ENCODE assay signal across 13 cellular contexts in the genomic region with DNA sequence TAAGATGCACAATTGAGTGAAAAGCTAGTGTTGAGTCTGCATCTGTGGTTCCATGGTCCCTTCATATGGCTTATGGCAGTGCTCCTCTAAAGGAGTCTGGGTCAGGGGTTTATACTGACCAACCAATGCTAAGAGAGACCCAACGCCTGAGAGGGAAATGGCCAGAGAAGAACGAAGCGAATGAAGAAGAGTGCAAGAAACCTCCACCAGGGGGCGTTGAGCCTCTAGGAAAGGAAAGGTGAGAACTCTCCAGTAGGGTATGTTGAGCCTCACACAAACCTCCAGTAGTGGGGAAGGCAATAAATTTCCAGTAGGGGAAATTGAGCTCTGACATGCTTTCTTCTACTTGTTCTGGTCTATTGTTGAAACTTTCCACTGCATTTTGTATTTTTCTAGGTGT.
DNase-seq lines count a peak whose midpoint lies in the region; TF ChIP-seq lines count a peak whose summit lies in the region.
"Had no signal": no experiment of that assay in that cellular context is flagged by ENCODE, and none has a peak within 500 bp of the region (broad histone marks: within the 10 kb centered on the region; RNA-seq: fewer than 3 reads in every experiment).

No MANE protein-coding gene starts in this region.

- no peaks in the 10 kb centered on the region for H3K9me3 ChIP-seq in MM.1S (replicated peaks; ENCODE audit: insufficient read depth, low read length)
- H3K9me3 ChIP-seq in transverse colon, result peaks cover 13 to 17% of the 10 kb centered on the region in 2 donors

- 56 to 67% methylated on average over 3 to 4 of the region's 4 CpGs for WGBS in transverse colon (ENCODE audit: low coverage in 1 of 2), 2 donors

- intact Hi-C loops in transverse colon (cut with DNase I; ENCODE audit: low total_unique reads), result no loop called here

- no peak overlapping the region for H3K4me3 Mint-ChIP-seq in chondrocyte (ENCODE audit: unreplicated experiment)

- no peaks in the 10 kb centered on the region for H3K4me1 ChIP-seq in MM.1S (ENCODE audit: low read length)
- H3K4me1 ChIP-seq in transverse colon, result no peaks in the 10 kb centered on the region
- H3K4me1 ChIP-seq: right atrium auricular region had no signal

- H3K27me3 ChIP-seq in MM.1S (replicated peaks; ENCODE audit: insufficient read depth, low read length) (no peaks in the 10 kb centered on the region), transverse colon (no peaks in the 10 kb centered on the region)
- H3K27me3 ChIP-seq: right atrium auricular region had no signal

- H3K4me3 ChIP-seq in MM.1S (ENCODE audit: low read length) (no peak overlapping the region), transverse colon (no peak overlapping the region)
- H3K4me3 ChIP-seq: right atrium auricular region had no signal

- H3K36me3 ChIP-seq in MM.1S (replicated peaks; ENCODE audit: insufficient read depth, low read length) (no peaks in the 10 kb centered on the region), transverse colon (no peaks in the 10 kb centered on the region)
- H3K36me3 ChIP-seq: right atrium auricular region had no signal

- TF ChIP-seq POLR2A in transverse colon (IDR thresholded peaks at IDR 0.05), result no peak

- no peak overlapping the region for H3K4me2 ChIP-seq in MM.1S (ENCODE audit: low read depth, low read length)

- H3K27me3 Mint-ChIP-seq in chondrocyte (ENCODE audit: low read depth), result no peaks in the 10 kb centered on the region

- H3K79me2 ChIP-seq in MM.1S (ENCODE audit: low read length), result no peaks in the 10 kb centered on the region

- no peak overlapping the region for H3K27ac Mint-ChIP-seq in chondrocyte (ENCODE audit: unreplicated experiment)

- TF ChIP-seq CTCF in MM.1S (IDR thresholded peaks at IDR 0.05; ENCODE audit: low read length) (peak; percentile 63), chondrocyte (IDR thresholded peaks at IDR 0.05) (peak; percentile 46), transverse colon (IDR thresholded peaks at IDR 0.05) (peak in 2 of 5 experiments; percentile 11 to 23)

- peaks cover 25% of the 10 kb centered on the region for H3K9me3 Mint-ChIP-seq in chondrocyte (ENCODE audit: low read depth)

- no peaks in the 10 kb centered on the region for H3K4me1 Mint-ChIP-seq in chondrocyte (ENCODE audit: low read depth)

- H3K9ac ChIP-seq in MM.1S (ENCODE audit: low read length), result no peak overlapping the region

- H2AFZ ChIP-seq in MM.1S (ENCODE audit: low read length), result no peak overlapping the region

- no peaks in the 10 kb centered on the region for H4K20me1 ChIP-seq in MM.1S (ENCODE audit: insufficient read depth, low read length)

- H3K36me3 Mint-ChIP-seq in chondrocyte (ENCODE audit: low read depth), result no peaks in the 10 kb centered on the region

- no peaks in the 10 kb centered on the region for H3F3A ChIP-seq in MM.1S (ENCODE audit: insufficient read depth, low read length)

- no peak for TF ChIP-seq EP300 in transverse colon (IDR thresholded peaks at IDR 0.05; ENCODE audit: low read depth)

- H3K27ac ChIP-seq in MM.1S (ENCODE audit: low read length) (no peak overlapping the region), transverse colon (no peak overlapping the region)
- H3K27ac ChIP-seq: right atrium auricular region had no signal

- peak; percentile 2 for DNase-seq in stimulated activated CD4-positive, alpha-beta T cell treated with anti-CD3 and anti-CD28 coated beads, Interleukin-1b, Interleukin-23, amount 100 ng/mL, for 48 hours
- DNase-seq in stimulated activated CD4-positive, alpha-beta T cell treated with anti-CD3 and anti-CD28 coated beads, Interleukin-4, amount 100 ng/mL, for 1 hour, result no peak
- DNase-seq in MM.1S (peak; percentile 60), chondrocyte (ENCODE audit: low spot score) (no peak), transverse colon (peak; percentile 10), inferior parietal cortex (ENCODE audit: extremely low spot score) (no peak), SIG-M5 treated with dmso at 0.1 percent for 504 hours (lab: John Stamatoyannopoulos, UW; ENCODE audit: unreplicated experiment) (no peak), epidermal melanocyte (ENCODE audit: insufficient read length, low spot score) (no peak)
- DNase-seq: GDM1, HCEC 1CT, MV-4-11, T1000 had no signal

- in situ Hi-C loops in transverse colon (cut with MboI; ENCODE audit: low pct_ligation_motif_present in 1 of 4, low pct_unique_long_range_greater_than_20kb in 1 of 4, low sequenced_read_pairs in 3 of 4), result no loop called here

- H3K9me2 ChIP-seq in MM.1S (replicated peaks; ENCODE audit: insufficient read depth, low read length), result no peaks in the 10 kb centered on the region

Comparison
In these comparisons a context has a peak if more than half of its experiments do, and no peak if none do; other contexts are left out.
1. DNase-seq: peak in stimulated activated CD4-positive, alpha-beta T cell treated with anti-CD3 and anti-CD28 coated beads, Interleukin-1b, Interleukin-23, amount 100 ng/mL, for 48 hours (single experiment), MM.1S (single experiment) and transverse colon (single experiment); none in stimulated activated CD4-positive, alpha-beta T cell treated with anti-CD3 and anti-CD28 coated beads, Interleukin-4, amount 100 ng/mL, for 1 hour (single experiment), chondrocyte (single experiment), inferior parietal cortex (single experiment), SIG-M5 treated with dmso at 0.1 percent for 504 hours (single experiment) and epidermal melanocyte (single experiment).